18 cellular contexts compared by ENCODE assay signal in the genomic region with DNA sequence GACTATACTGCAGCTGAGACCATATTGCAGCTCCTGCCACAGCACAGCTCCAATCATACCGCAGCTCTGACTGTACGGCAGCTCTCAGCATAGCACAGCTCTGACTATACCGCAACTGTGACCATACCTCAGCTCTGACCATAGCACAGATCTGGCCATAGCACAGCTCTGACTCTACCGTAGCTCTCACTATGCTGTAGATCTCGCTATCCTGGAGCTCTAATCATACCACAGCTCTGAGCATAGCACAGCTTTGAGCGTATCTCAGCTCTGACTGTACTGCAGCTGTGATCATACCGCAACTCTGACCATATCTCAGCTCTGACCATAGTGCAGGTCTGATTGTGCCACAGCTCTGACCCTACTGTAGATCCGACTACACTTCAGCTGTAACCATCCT.
DNase-seq lines count a peak whose midpoint lies in the region; ATAC-seq and TF ChIP-seq lines count a peak whose summit lies in the region.
"Had no signal": no experiment of that assay in that cellular context is flagged by ENCODE, and none has a peak within 500 bp of the region (broad histone marks: within the 10 kb centered on the region; RNA-seq: fewer than 3 reads in every experiment).

No MANE protein-coding gene starts in this region.

- no peaks in the 10 kb centered on the region for H3F3A ChIP-seq in smooth muscle cell (ENCODE audit: low read depth)

- H3K79me2 ChIP-seq in smooth muscle cell (ENCODE audit: low read depth), result no peaks in the 10 kb centered on the region

- no peaks in the 10 kb centered on the region for H3K9me1 ChIP-seq in IMR-90 (ENCODE audit: insufficient read depth, low read length)

- H2BK5ac ChIP-seq in IMR-90 (ENCODE audit: low read depth, low read length, poor library complexity, severe bottlenecking), result no peak overlapping the region

- H2AFZ ChIP-seq in IMR-90 (replicated peaks; ENCODE audit: low read length, poor library complexity) (no peak overlapping the region), smooth muscle cell (ENCODE audit: low read depth) (no peak overlapping the region)
- H2AFZ ChIP-seq: PC-9 had no signal

- peaks cover 23% of the 10 kb centered on the region for H3K9me3 ChIP-seq in IMR-90 (ENCODE audit: control insufficient read depth, insufficient read depth, low read length)
- no peaks in the 10 kb centered on the region for H3K9me3 ChIP-seq in smooth muscle cell (replicated peaks; ENCODE audit: low read depth)

- no peaks in the 10 kb centered on the region for H4K20me1 ChIP-seq in IMR-90 (ENCODE audit: insufficient read depth, low read length)
- no peaks in the 10 kb centered on the region for H4K20me1 ChIP-seq in smooth muscle cell (ENCODE audit: low read depth)

- H2BK120ac ChIP-seq in IMR-90 (ENCODE audit: low read depth, low read length), result no peak overlapping the region

- no peaks in the 10 kb centered on the region for H3K4me1 ChIP-seq in IMR-90 (ENCODE audit: control insufficient read depth, insufficient read depth, low read length)
- H3K4me1 ChIP-seq in smooth muscle cell (ENCODE audit: low read depth), result no peaks in the 10 kb centered on the region
- H3K4me1 ChIP-seq: lower lobe of right lung, tibial artery had no signal

- H3K14ac ChIP-seq in IMR-90 (replicated peaks; ENCODE audit: low read depth, low read length), result no peak overlapping the region

- H4K5ac ChIP-seq in IMR-90 (ENCODE audit: low read depth, low read length), result no peak overlapping the region

- DNase-seq in Daoy (ENCODE audit: low read depth) (peak; percentile 71), IMR-90 (no peak), amniotic epithelial cell (ENCODE audit: low read depth) (peak; percentile 42), smooth muscle cell (lab: John Stamatoyannopoulos, UW; ENCODE audit: unreplicated experiment) (no peak), KBM-7 (no peak), CD1c-positive myeloid dendritic cell (ENCODE audit: extremely low spot score) (no peak)
- DNase-seq: DMS153; lower lobe of right lung; MM.1S; nucleus accumbens; PC-9; right cardiac atrium; stimulated activated naive CD4-positive, alpha-beta T cell; tibial artery had no signal

- in situ Hi-C loops in IMR-90 (cut with MboI; ENCODE audit: low sequenced_read_pairs) (no loop called here), KBM-7 (cut with MboI; ENCODE audit: low pct_unique_long_range_greater_than_20kb, low sequenced_read_pairs) (no loop called here)

- no peak overlapping the region for H2AK5ac ChIP-seq in IMR-90 (ENCODE audit: low read depth, low read length)

- H3K4me3 ChIP-seq in IMR-90 (ENCODE audit: insufficient read depth, low read depth, low read length), result no peak overlapping the region
- no peak overlapping the region for H3K4me3 ChIP-seq in smooth muscle cell
- H3K4me3 ChIP-seq: lower lobe of right lung, PC-9, SK-N-MC, tibial artery had no signal

- intact Hi-C loops in IMR-90 (cut with micrococcal nuclease), result no loop called here

- 38% methylated on average over 5 of the region's 8 CpGs; no CpG with 5 or more reads in 1 of the 2 experiments for WGBS in IMR-90 (ENCODE audit: extremely low coverage in 2 of 2, insufficient read length in 1 of 2), 2 experiments
- WGBS in smooth muscle cell (ENCODE audit: low lambda C conversion rate), result 67% methylated on average over 8 of the region's 8 CpGs

- POLR2A ChIA-PET in IMR-90 (lab: Charles Lee; ENCODE audit: unreplicated experiment), result no interaction called here

- no peak overlapping the region for H3K23ac ChIP-seq in IMR-90 (ENCODE audit: low read depth, low read length)

- dilution Hi-C loops in IMR-90 (cut with HindIII; ENCODE audit: low sequenced_read_pairs, unreplicated experiment), result no loop called here

- H3K36me3 ChIP-seq in IMR-90 (ENCODE audit: control insufficient read depth, insufficient read depth, low read length), result no peaks in the 10 kb centered on the region
- H3K36me3 ChIP-seq in smooth muscle cell (ENCODE audit: low read depth), result no peaks in the 10 kb centered on the region
- H3K36me3 ChIP-seq: lower lobe of right lung, tibial artery had no signal

- no peak overlapping the region for H2AK9ac ChIP-seq in IMR-90 (replicated peaks; ENCODE audit: low read depth, low read length, poor library complexity)

- TF ChIP-seq RAD21 in IMR-90 (IDR thresholded peaks at IDR 0.05; ENCODE audit: low read length), result no peak

- no peak overlapping the region for H3K4me2 ChIP-seq in IMR-90 (ENCODE audit: low read depth, low read length)
- H3K4me2 ChIP-seq in smooth muscle cell, result peak overlapping the region; percentile 17
- H3K4me2 ChIP-seq: PC-9 had no signal

- H4K8ac ChIP-seq in IMR-90 (ENCODE audit: low read depth in 2 of 2, low read length in 2 of 2), result no peak overlapping the region

- TF ChIP-seq CTCF in IMR-90 (conservative IDR thresholded peaks at IDR 0.05; ENCODE audit: low read depth, low read length) (no peak), smooth muscle cell (IDR thresholded peaks at IDR 0.05; ENCODE audit: borderline replicate concordance, insufficient read depth, poor library complexity, severe bottlenecking) (no peak)

- H3K18ac ChIP-seq in IMR-90 (ENCODE audit: low read depth, low read length), result no peak overlapping the region

- H3K56ac ChIP-seq in IMR-90 (ENCODE audit: extremely low read depth, insufficient read depth, low read length), result no peak overlapping the region

- TF ChIP-seq POLR2A in IMR-90 (IDR thresholded peaks at IDR 0.05; ENCODE audit: low read depth, low read length), result no peak

- H3K4ac ChIP-seq in IMR-90 (ENCODE audit: low read depth, low read length), result no peak overlapping the region

- H3K79me1 ChIP-seq in IMR-90 (ENCODE audit: low read depth in 1 of 2, low read length in 2 of 2), result no peaks in the 10 kb centered on the region

- peak; percentile 40; the same call in 1 of the 2 replicates for ATAC-seq in IMR-90 (ENCODE audit: low read depth)
- no peak for ATAC-seq in HG02852 (IDR thresholded peaks at IDR 0.05; ENCODE audit: unreplicated experiment)
- ATAC-seq: activated CD4-positive, CD25-positive, alpha-beta regulatory T cell treated with anti-CD3 and anti-CD28 coated beads, Interleukin-2, amount 50 U/mL, for 24 hours; right cardiac atrium had no signal

- H2BK15ac ChIP-seq in IMR-90 (ENCODE audit: low read depth, low read length), result no peak overlapping the region

- H3K9ac ChIP-seq in IMR-90 (ENCODE audit: low read depth, low read length) (no peak overlapping the region), smooth muscle cell (ENCODE audit: low read depth) (no peak overlapping the region)

- no peaks in the 10 kb centered on the region for H3K27me3 ChIP-seq in IMR-90 (ENCODE audit: control insufficient read depth, insufficient read depth, low read length)
- H3K27me3 ChIP-seq in smooth muscle cell (ENCODE audit: low read depth), result no peaks in the 10 kb centered on the region
- H3K27me3 ChIP-seq: tibial artery had no signal

- H3K27ac ChIP-seq in IMR-90 (ENCODE audit: insufficient read depth, low read length), result no peak overlapping the region
- no peak overlapping the region for H3K27ac ChIP-seq in smooth muscle cell (ENCODE audit: low read depth)
- H3K27ac ChIP-seq: C4-2B, lower lobe of right lung, PC-9, SK-N-MC, tibial artery had no signal

- no peak overlapping the region for H2BK20ac ChIP-seq in IMR-90 (ENCODE audit: low read depth, low read length)

- BruUV-seq in IMR-90 (replicated peaks; lab: Mats Ljungman, UMichigan), result no TSS peak

- no peak overlapping the region for H4K91ac ChIP-seq in IMR-90 (ENCODE audit: insufficient read depth, low read depth, low read length)

- CTCF ChIA-PET in IMR-90 (lab: Yijun Ruan, JAX), result no interaction called here

TF ChIP-seq in IMR-90, 13 proteins besides CTCF, POLR2A, EP300 and RAD21:
- TF ChIP-seq MAZ (IDR thresholded peaks at IDR 0.05; ENCODE audit: borderline replicate concordance, low read depth, low read length) (no peak), NFE2L2 (IDR thresholded peaks at IDR 0.05; ENCODE audit: low read depth, low read length) (no peak), MAFK (IDR thresholded peaks at IDR 0.05; ENCODE audit: low read depth, low read length) (no peak), SMC3 (IDR thresholded peaks at IDR 0.05; ENCODE audit: low read depth, low read length) (no peak), MXI1 (IDR thresholded peaks at IDR 0.05; ENCODE audit: borderline replicate concordance, low read depth, low read length) (no peak), CEBPB (IDR thresholded peaks at IDR 0.05; ENCODE audit: low read depth, low read length) (no peak), RCOR1 (IDR thresholded peaks at IDR 0.05; ENCODE audit: insufficient replicate concordance, low read length) (no peak), BHLHE40 (IDR thresholded peaks at IDR 0.05; ENCODE audit: low read depth, low read length) (no peak), CHD1 (IDR thresholded peaks at IDR 0.05; ENCODE audit: low read depth, low read length) (no peak), RFX5 (IDR thresholded peaks at IDR 0.05; ENCODE audit: low read depth, low read length) (no peak), FOS (IDR thresholded peaks at IDR 0.05; ENCODE audit: low read depth, low read length) (no peak)
- TF ChIP-seq, protein P1, sequence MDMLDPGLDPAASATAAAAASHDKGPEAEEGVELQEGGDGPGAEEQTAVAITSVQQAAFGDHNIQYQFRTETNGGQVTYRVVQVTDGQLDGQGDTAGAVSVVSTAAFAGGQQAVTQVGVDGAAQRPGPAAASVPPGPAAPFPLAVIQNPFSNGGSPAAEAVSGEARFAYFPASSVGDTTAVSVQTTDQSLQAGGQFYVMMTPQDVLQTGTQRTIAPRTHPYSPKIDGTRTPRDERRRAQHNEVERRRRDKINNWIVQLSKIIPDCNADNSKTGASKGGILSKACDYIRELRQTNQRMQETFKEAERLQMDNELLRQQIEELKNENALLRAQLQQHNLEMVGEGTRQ (IDR thresholded peaks at IDR 0.05; ENCODE audit: low read depth, low read length), result no peak
- TF ChIP-seq, protein P2, sequence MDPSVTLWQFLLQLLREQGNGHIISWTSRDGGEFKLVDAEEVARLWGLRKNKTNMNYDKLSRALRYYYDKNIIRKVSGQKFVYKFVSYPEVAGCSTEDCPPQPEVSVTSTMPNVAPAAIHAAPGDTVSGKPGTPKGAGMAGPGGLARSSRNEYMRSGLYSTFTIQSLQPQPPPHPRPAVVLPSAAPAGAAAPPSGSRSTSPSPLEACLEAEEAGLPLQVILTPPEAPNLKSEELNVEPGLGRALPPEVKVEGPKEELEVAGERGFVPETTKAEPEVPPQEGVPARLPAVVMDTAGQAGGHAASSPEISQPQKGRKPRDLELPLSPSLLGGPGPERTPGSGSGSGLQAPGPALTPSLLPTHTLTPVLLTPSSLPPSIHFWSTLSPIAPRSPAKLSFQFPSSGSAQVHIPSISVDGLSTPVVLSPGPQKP (IDR thresholded peaks at IDR 0.05; ENCODE audit: borderline replicate concordance, low read depth, low read length), result no peak

Comparison
In these comparisons a context has a peak if more than half of its experiments do, and no peak if none do; other contexts are left out.
1. DNase-seq: peak in Daoy (single experiment) and amniotic epithelial cell (single experiment); none in IMR-90 (single experiment), smooth muscle cell (single experiment), KBM-7 (single experiment) and CD1c-positive myeloid dendritic cell (single experiment).